Comparison of ENCODE assay signal across 8 cellular contexts in genomic region chr20:23143098-23143497, GRCh38. TPM values are rescaled to one million over a fixed set of nuclear protein-coding genes. Genes with fewer than 3 reads are reported as not detected.
DNase-seq lines count a peak whose midpoint lies in the region; ATAC-seq and TF ChIP-seq lines count a peak whose summit lies in the region.

No MANE protein-coding gene starts in this region.

- ATAC-seq in SK-N-SH treated with all-trans-retinoic acid at 6 μM for 48 hours: peak; percentile 82

- H3K9me3 Mint-ChIP-seq in progenitor cell of endocrine pancreas (ENCODE audit: low read depth): no peaks in the 10 kb centered on the region

- no peak overlapping the region for H3K4me3 Mint-ChIP-seq in progenitor cell of endocrine pancreas (ENCODE audit: low read depth)

- H3K27me3 Mint-ChIP-seq in progenitor cell of endocrine pancreas: peaks cover 20% of the 10 kb centered on the region

- H3K27ac Mint-ChIP-seq in progenitor cell of endocrine pancreas: no peak overlapping the region

- no peak for TF ChIP-seq CTCF in progenitor cell of endocrine pancreas (IDR thresholded peaks at IDR 0.05; ENCODE audit: unreplicated experiment)

- intact Hi-C loops in posterior vena cava (cut with DNase I): loop anchor here in 1 of 2 donors (10.0 kb wide), 1 partner anchor 58 kb away; the partner anchor contains the start of gene CD93

- no peaks in the 10 kb centered on the region for H3K4me1 Mint-ChIP-seq in progenitor cell of endocrine pancreas (ENCODE audit: low read depth)

- DNase-seq in DMS53 (lab: John Stamatoyannopoulos, UW) (peak; percentile 80), DMS53 treated with DMSO at 0.1 percent for 48 hours (lab: John Stamatoyannopoulos, UW; ENCODE audit: unreplicated experiment) (no peak), fibroblast of gingiva (ENCODE audit: low read depth) (peak; percentile 77), posterior vena cava (ENCODE audit: low spot score) (peak; percentile 86), progenitor cell of endocrine pancreas (ENCODE audit: low spot score, unreplicated experiment) (no peak), NCI-H1436 treated with DMSO at 0.1 percent for 48 hours (lab: John Stamatoyannopoulos, UW) (no peak), retina (no peak)

- no peaks in the 10 kb centered on the region for H3K36me3 Mint-ChIP-seq in progenitor cell of endocrine pancreas (ENCODE audit: insufficient read depth)

TF ChIP-seq in SK-N-SH treated with all-trans-retinoic acid at 6 μM for 48 hours, 23 proteins besides CTCF, POLR2A, EP300 and RAD21:
- no peak for TF ChIP-seq TSHZ2 (CRISPR knock-in tag; IDR thresholded peaks at IDR 0.05)
- no peak for TF ChIP-seq SNAI2 (CRISPR knock-in tag; IDR thresholded peaks at IDR 0.05)
- no peak for TF ChIP-seq ZFP30 (CRISPR knock-in tag; IDR thresholded peaks at IDR 0.05)
- TF ChIP-seq CREB5 (CRISPR knock-in tag; IDR thresholded peaks at IDR 0.05; ENCODE audit: low read depth): no peak
- TF ChIP-seq TCF4 (CRISPR knock-in tag; IDR thresholded peaks at IDR 0.05; ENCODE audit: borderline replicate concordance): no peak
- TF ChIP-seq ZFP3 (CRISPR knock-in tag; IDR thresholded peaks at IDR 0.05): no peak
- no peak for TF ChIP-seq RARB (CRISPR knock-in tag; IDR thresholded peaks at IDR 0.05)
- no peak for TF ChIP-seq GLIS3 (CRISPR knock-in tag; IDR thresholded peaks at IDR 0.05)
- no peak for TF ChIP-seq CSDC2 (CRISPR knock-in tag; IDR thresholded peaks at IDR 0.05)
- TF ChIP-seq PATZ1 (CRISPR knock-in tag; IDR thresholded peaks at IDR 0.05; ENCODE audit: borderline replicate concordance): no peak
- TF ChIP-seq ESRRG (CRISPR knock-in tag; IDR thresholded peaks at IDR 0.05): no peak
- no peak for TF ChIP-seq ZNF8 (CRISPR knock-in tag; IDR thresholded peaks at IDR 0.05)
- TF ChIP-seq BACH2 (CRISPR knock-in tag; IDR thresholded peaks at IDR 0.05; ENCODE audit: borderline replicate concordance): no peak
- TF ChIP-seq CSRNP3 (CRISPR knock-in tag; IDR thresholded peaks at IDR 0.05): no peak
- no peak for TF ChIP-seq ZC3H10 (CRISPR knock-in tag; IDR thresholded peaks at IDR 0.05)
- TF ChIP-seq ZNF70 (CRISPR knock-in tag; IDR thresholded peaks at IDR 0.05): no peak
- no peak for TF ChIP-seq ZNF565 (CRISPR knock-in tag; conservative IDR thresholded peaks at IDR 0.05; ENCODE audit: low read depth)
- TF ChIP-seq ISL1 (CRISPR knock-in tag; IDR thresholded peaks at IDR 0.05): no peak

RNA-seq across cellular contexts. Expression of gene CD93, which starts 57.0 kb away (rescaled TPM):
- total RNA-seq in posterior vena cava (10 to 100 TPM; 79.4 to 88.2 TPM), progenitor cell of endocrine pancreas (0.04 TPM in 1 of 2 replicates, not detected in the other)

Comparison
In these comparisons a context has a peak if more than half of its experiments do, and no peak if none do; other contexts are left out.
1. DNase-seq: peak in DMS53 (single experiment), fibroblast of gingiva (single experiment) and posterior vena cava (single experiment); none in DMS53 treated with DMSO at 0.1 percent for 48 hours (single experiment), progenitor cell of endocrine pancreas (single experiment), NCI-H1436 treated with DMSO at 0.1 percent for 48 hours (single experiment) and retina (single experiment).
2. RNA of gene CD93, which starts 57.0 kb away (total RNA-seq): 79.4 to 88.2 TPM in posterior vena cava; 0.04 TPM in progenitor cell of endocrine pancreas; every median in the first group is over 10 times any median in the second.